Comparison of ENCODE assay signal across 1 cellular context in the genomic region with DNA sequence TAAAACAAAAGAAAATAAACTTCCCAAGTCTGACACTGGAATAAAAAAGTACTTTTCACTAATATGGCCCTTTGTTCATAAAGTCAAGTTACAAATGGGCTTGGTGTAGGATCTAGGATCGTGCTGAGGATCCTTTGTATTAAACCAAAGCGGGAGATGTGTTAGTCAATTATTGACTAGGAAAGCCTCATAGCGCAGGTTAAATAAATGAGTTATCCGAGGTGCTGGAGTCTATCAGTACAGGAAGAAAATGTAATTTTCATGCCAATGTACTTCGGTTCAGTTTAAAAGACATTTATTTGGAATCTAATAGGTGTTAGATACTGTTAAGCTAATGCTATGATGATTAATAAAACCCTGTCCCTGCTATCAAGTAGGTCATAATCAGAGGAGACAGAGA.
TF ChIP-seq lines count a peak whose summit lies in the region.

No MANE protein-coding gene starts in this region.

TF ChIP-seq in liver, 16 proteins besides CTCF, POLR2A, EP300 and RAD21 (continued from another document):
- TF ChIP-seq, protein P1, sequence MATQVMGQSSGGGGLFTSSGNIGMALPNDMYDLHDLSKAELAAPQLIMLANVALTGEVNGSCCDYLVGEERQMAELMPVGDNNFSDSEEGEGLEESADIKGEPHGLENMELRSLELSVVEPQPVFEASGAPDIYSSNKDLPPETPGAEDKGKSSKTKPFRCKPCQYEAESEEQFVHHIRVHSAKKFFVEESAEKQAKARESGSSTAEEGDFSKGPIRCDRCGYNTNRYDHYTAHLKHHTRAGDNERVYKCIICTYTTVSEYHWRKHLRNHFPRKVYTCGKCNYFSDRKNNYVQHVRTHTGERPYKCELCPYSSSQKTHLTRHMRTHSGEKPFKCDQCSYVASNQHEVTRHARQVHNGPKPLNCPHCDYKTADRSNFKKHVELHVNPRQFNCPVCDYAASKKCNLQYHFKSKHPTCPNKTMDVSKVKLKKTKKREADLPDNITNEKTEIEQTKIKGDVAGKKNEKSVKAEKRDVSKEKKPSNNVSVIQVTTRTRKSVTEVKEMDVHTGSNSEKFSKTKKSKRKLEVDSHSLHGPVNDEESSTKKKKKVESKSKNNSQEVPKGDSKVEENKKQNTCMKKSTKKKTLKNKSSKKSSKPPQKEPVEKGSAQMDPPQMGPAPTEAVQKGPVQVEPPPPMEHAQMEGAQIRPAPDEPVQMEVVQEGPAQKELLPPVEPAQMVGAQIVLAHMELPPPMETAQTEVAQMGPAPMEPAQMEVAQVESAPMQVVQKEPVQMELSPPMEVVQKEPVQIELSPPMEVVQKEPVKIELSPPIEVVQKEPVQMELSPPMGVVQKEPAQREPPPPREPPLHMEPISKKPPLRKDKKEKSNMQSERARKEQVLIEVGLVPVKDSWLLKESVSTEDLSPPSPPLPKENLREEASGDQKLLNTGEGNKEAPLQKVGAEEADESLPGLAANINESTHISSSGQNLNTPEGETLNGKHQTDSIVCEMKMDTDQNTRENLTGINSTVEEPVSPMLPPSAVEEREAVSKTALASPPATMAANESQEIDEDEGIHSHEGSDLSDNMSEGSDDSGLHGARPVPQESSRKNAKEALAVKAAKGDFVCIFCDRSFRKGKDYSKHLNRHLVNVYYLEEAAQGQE (IDR thresholded peaks at IDR 0.05), result peak; percentile 57
